ENCODE assay signal across 19 cellular contexts in genomic region chr6:162203287-162203686, GRCh38.
DNase-seq lines count a peak whose midpoint lies in the region; ATAC-seq, FAIRE-seq and TF ChIP-seq lines count a peak whose summit lies in the region.
"Had no signal": no experiment of that assay in that cellular context is flagged by ENCODE, and none has a peak within 500 bp of the region (broad histone marks: within the 10 kb centered on the region; RNA-seq: fewer than 3 reads in every experiment).

No MANE protein-coding gene starts in this region.

- H3K27ac ChIP-seq in heart left ventricle (peak overlapping the region in 8 of 12 donors; percentile 3 to 43 (median 22)), lower lobe of right lung (no peak overlapping the region)
- H3K27ac ChIP-seq: A549, GM23248, Peyer's patch, SJSA1 had no signal

- H3K36me3 ChIP-seq in heart left ventricle = no peaks in the 10 kb centered on the region
- H3K36me3 ChIP-seq in lower lobe of right lung = no peaks in the 10 kb centered on the region
- H3K36me3 ChIP-seq: Peyer's patch, SJSA1 had no signal

- no peaks in the 10 kb centered on the region for H3K36me3 Mint-ChIP-seq in osteocyte (ENCODE audit: unreplicated experiment)
- H3K36me3 Mint-ChIP-seq: CD14-positive monocyte had no signal

- peaks cover 4% of the 10 kb centered on the region for H3K9me3 Mint-ChIP-seq in osteocyte (ENCODE audit: unreplicated experiment)
- H3K9me3 Mint-ChIP-seq: H9 had no signal

- DNase-seq in COR-L47 (lab: John Stamatoyannopoulos, UW) (peak; percentile 18), NCI-H1092 (lab: John Stamatoyannopoulos, UW) (peak; percentile 52), heart left ventricle (peak in 3 of 5 donors; percentile 29 to 53 (median 50)), lower lobe of right lung (peak; percentile 50), osteocyte (ENCODE audit: extremely low spot score, unreplicated experiment) (no peak), urothelium cell line (ENCODE audit: low spot score) (no peak)
- DNase-seq: GM23248, H9, HFFc6, KG1, NCI-H1694 treated with DMSO at 0.1 percent for 48 hours, NCI-H2081 treated with DMSO at 0.1 percent for 48 hours, NCI-H748 treated with DMSO at 0.1 percent for 48 hours, Peyer's patch had no signal

- no peak overlapping the region for H3K27ac Mint-ChIP-seq in osteocyte (ENCODE audit: unreplicated experiment)
- H3K27ac Mint-ChIP-seq: B cell, H9, HFFc6 had no signal

- H3K4me1 Mint-ChIP-seq in osteocyte (ENCODE audit: unreplicated experiment) = peaks cover 3% of the 10 kb centered on the region
- H3K4me1 Mint-ChIP-seq: B cell, CD14-positive monocyte had no signal

- no peak overlapping the region for H3K4me3 Mint-ChIP-seq in osteocyte (ENCODE audit: unreplicated experiment)
- H3K4me3 Mint-ChIP-seq: B cell, CD14-positive monocyte, H9, HFFc6 had no signal

- no peak for TF ChIP-seq CTCF in heart left ventricle (IDR thresholded peaks at IDR 0.05)
- TF ChIP-seq CTCF in lower lobe of right lung (IDR thresholded peaks at IDR 0.05) = no peak
- no peak for TF ChIP-seq CTCF in osteocyte (IDR thresholded peaks at IDR 0.05)

- no peaks in the 10 kb centered on the region for H3K27me3 Mint-ChIP-seq in osteocyte (ENCODE audit: unreplicated experiment)
- H3K27me3 Mint-ChIP-seq: B cell had no signal

- no peak overlapping the region for H3K4me3 ChIP-seq in heart left ventricle
- H3K4me3 ChIP-seq in lower lobe of right lung = no peak overlapping the region
- H3K4me3 ChIP-seq: A549, GM23248, Peyer's patch, SJSA1 had no signal

- WGBS in heart left ventricle, 4 donors = 37 to 49% (median 40%) methylated on average over 5 of the region's 5 CpGs

- peak; percentile 35 to 72 (median 54) for ATAC-seq in heart left ventricle
- peak; percentile 61 to 76 for ATAC-seq in lower lobe of right lung
- ATAC-seq in HG02973 (IDR thresholded peaks at IDR 0.05; ENCODE audit: unreplicated experiment) = no peak
- ATAC-seq: A549 had no signal

- TF ChIP-seq POLR2A in heart left ventricle (IDR thresholded peaks at IDR 0.05) = no peak

- no peaks in the 10 kb centered on the region for H3K27me3 ChIP-seq in heart left ventricle
- H3K27me3 ChIP-seq in lower lobe of right lung (ENCODE audit: low read depth) = no peaks in the 10 kb centered on the region
- H3K27me3 ChIP-seq: Peyer's patch, SJSA1 had no signal

- H3K9me3 ChIP-seq in heart left ventricle = no peaks in the 10 kb centered on the region
- H3K9me3 ChIP-seq in lower lobe of right lung = no peaks in the 10 kb centered on the region
- H3K9me3 ChIP-seq: A549, Peyer's patch, SJSA1 had no signal

- FAIRE-seq in urothelium cell line (lab: Jason Lieb, UNC) = no peak
- FAIRE-seq: A549 had no signal

- intact Hi-C loops in heart left ventricle (cut with DNase I) (no loop called here), lower lobe of right lung (cut with DNase I) (no loop called here)

- H3K4me1 ChIP-seq in heart left ventricle (peaks cover 0 to 26% (median 11%) of the 10 kb centered on the region in 12 donors), lower lobe of right lung (peaks cover 3% of the 10 kb centered on the region)
- H3K4me1 ChIP-seq: A549, Peyer's patch, SJSA1 had no signal

Comparison
In these comparisons a context has a peak if more than half of its experiments do, and no peak if none do; other contexts are left out.
1. DNase-seq: peak in COR-L47 (single experiment), NCI-H1092 (single experiment), heart left ventricle (3 of 5) and lower lobe of right lung (single experiment); none in osteocyte (single experiment) and urothelium cell line (single experiment).